8 cellular contexts compared by ENCODE assay signal in the genomic region with DNA sequence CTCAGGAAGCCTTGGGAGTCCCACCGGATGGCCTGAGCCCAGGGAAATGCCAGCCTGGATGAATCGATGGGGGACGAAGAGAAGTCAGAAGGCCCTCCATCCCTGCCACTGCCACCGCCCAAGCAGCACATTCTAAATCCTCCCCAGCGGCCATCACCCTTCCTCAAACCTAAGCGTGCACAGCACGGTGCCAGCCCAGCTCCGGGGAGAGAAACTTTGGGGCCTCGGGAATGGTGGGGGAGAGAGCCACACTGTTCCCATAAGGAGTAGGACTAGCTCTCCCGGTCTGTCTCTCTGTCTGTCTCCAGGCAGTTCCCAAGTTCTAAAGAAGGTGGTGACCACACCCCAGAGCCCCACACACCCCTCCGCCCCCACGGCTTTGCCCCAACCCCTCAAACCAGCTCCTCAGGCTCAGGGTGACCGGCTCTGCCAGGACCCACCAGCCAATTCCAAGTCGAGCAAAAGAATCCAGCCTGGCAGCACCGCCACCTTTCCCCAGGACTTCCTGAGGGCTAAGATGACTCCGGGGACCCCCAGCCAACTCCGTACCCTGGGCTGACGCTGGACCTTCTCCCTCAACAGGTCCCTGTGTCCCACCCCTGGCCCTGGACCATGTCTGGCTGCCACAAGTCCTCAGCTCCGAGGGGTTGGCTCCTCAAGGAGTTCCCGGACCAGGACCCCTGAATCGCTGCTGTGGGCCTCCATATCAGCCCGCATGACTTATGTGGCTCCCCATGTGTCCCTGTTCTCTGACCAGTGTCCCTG. TPM values are rescaled to one million over a fixed set of nuclear protein-coding genes. Genes with fewer than 3 reads are reported as not detected.
DNase-seq lines count a peak whose midpoint lies in the region; ATAC-seq and TF ChIP-seq lines count a peak whose summit lies in the region.

No MANE protein-coding gene starts in this region.

- POLR2A ChIA-PET in A673 (lab: Charles Lee; ENCODE audit: low non-redundant PET) = no interaction called here

- no peak for DNase-seq in A673 (ENCODE audit: low spot score)
- DNase-seq in choroid plexus epithelial cell (ENCODE audit: low read depth) = no peak
- DNase-seq in DMS79 (lab: John Stamatoyannopoulos, UW) = no peak
- DNase-seq in CD1c-positive myeloid dendritic cell (ENCODE audit: extremely low spot score) = no peak

- H3K4me3 ChIP-seq in A673 (ENCODE audit: low read depth, low read length, poor library complexity, severe bottlenecking) (peak overlapping the region; percentile 66), choroid plexus epithelial cell (ENCODE audit: low read depth, low read length) (peak overlapping the region; percentile 92), mucosa of stomach (ENCODE audit: low read length) (peak overlapping the region; percentile 95)

- H3K9me3 ChIP-seq in A673 (ENCODE audit: low read depth, low read length, poor library complexity, severe bottlenecking) (no peaks in the 10 kb centered on the region), mucosa of stomach (ENCODE audit: control insufficient read depth, low read length) (no peaks in the 10 kb centered on the region)

- H3K9me3 Mint-ChIP-seq in IgD-negative memory B cell = no peaks in the 10 kb centered on the region

- intact Hi-C loops in A673 (cut with micrococcal nuclease; ENCODE audit: unreplicated experiment) = loop anchor here (1.0 to 10.0 kb wide), 2 partner anchors 120 to 149 kb away; no protein-coding TSS in a partner anchor

- no peaks in the 10 kb centered on the region for H3K36me3 Mint-ChIP-seq in IgD-negative memory B cell

- ATAC-seq in GM18520 (IDR thresholded peaks at IDR 0.05; ENCODE audit: unreplicated experiment) = no peak
- no peak for ATAC-seq in GM18867 (IDR thresholded peaks at IDR 0.05; ENCODE audit: unreplicated experiment)

- CTCF ChIA-PET in A673 (lab: Charles Lee) = interaction anchor here (0.5 to 5.0 kb wide), 6 partner anchors 16 to 269 kb away, joined by 4 to 71 read pairs (median 12); a partner anchor contains a TSS

- H3K4me1 Mint-ChIP-seq in IgD-negative memory B cell = peaks cover 25 to 49% (median 40%) of the 10 kb centered on the region in 3 donors

- H3K4me3 Mint-ChIP-seq in IgD-negative memory B cell = peak overlapping the region; percentile 94 to 99 (median 98)

- BruUV-seq in A673 (replicated peaks; lab: Mats Ljungman, UMichigan) = no TSS peak

- no peaks in the 10 kb centered on the region for H3K27me3 Mint-ChIP-seq in IgD-negative memory B cell

- peak overlapping the region; percentile 81 for H3K27ac ChIP-seq in A673 (ENCODE audit: low read depth, low read length, poor library complexity, severe bottlenecking)

- no peak for TF ChIP-seq CTCF in A673 (conservative IDR thresholded peaks at IDR 0.05; ENCODE audit: low read depth, low read length)
- no peak for TF ChIP-seq CTCF in choroid plexus epithelial cell (conservative IDR thresholded peaks at IDR 0.05; ENCODE audit: low read depth, low read length)

- H3K36me3 ChIP-seq in A673 (ENCODE audit: insufficient read depth, low read length, poor library complexity, severe bottlenecking) (no peaks in the 10 kb centered on the region), mucosa of stomach (ENCODE audit: control insufficient read depth, insufficient read depth, low read length) (no peaks in the 10 kb centered on the region)

- H3K4me1 ChIP-seq in A673 (ENCODE audit: insufficient read depth, low read length, poor library complexity, severe bottlenecking) = peaks cover 62% of the 10 kb centered on the region
- peaks cover 71% of the 10 kb centered on the region for H3K4me1 ChIP-seq in mucosa of stomach (ENCODE audit: control insufficient read depth, insufficient read depth, low read length)

- H3K27me3 ChIP-seq in A673 (replicated peaks; ENCODE audit: insufficient read depth, low read depth, low read length, poor library complexity) (no peaks in the 10 kb centered on the region), mucosa of stomach (ENCODE audit: control insufficient read depth, insufficient read depth, low read length) (no peaks in the 10 kb centered on the region)

- peak overlapping the region; percentile 95 to 97 (median 96) for H3K27ac Mint-ChIP-seq in IgD-negative memory B cell

- peak overlapping the region; percentile 98 for H3K9ac ChIP-seq in mucosa of stomach (ENCODE audit: low read length)

RNA-seq across cellular contexts. Expression of a gene that starts 2.7 kb away (rescaled TPM):
- 71.7 and 73.0 TPM in 2 replicates for total RNA-seq in A673 (2021)
- polyA plus RNA-seq in IgD-negative memory B cell = 107 TPM

RNA-seq across cellular contexts. Expression of a gene that starts 29.8 kb away (rescaled TPM):
- 1,804 and 1,817 TPM in 2 replicates for total RNA-seq in A673 (2021)
- 1,657 TPM for polyA plus RNA-seq in IgD-negative memory B cell

RNA-seq across cellular contexts. Expression of a gene that starts 47.5 kb away (rescaled TPM):
- 27.3 and 27.6 TPM in 2 replicates for total RNA-seq in A673 (2021)
- 19.2 TPM for polyA plus RNA-seq in IgD-negative memory B cell

RNA-seq across cellular contexts. Expression of a gene that starts 57.8 kb away (rescaled TPM):
- total RNA-seq in A673 (2021) = 241 and 243 TPM in 2 replicates
- polyA plus RNA-seq in IgD-negative memory B cell = 32.9 TPM
